Comparison of ENCODE assay signal across 8 cellular contexts in genomic region chr14:75986439-75986765, GRCh38. TPM values are rescaled to one million over a fixed set of nuclear protein-coding genes. Genes with fewer than 3 reads are reported as not detected.
DNase-seq lines count a peak whose midpoint lies in the region; ATAC-seq and TF ChIP-seq lines count a peak whose summit lies in the region.

No MANE protein-coding gene starts in this region.

- no peak overlapping the region for H2BK20ac ChIP-seq in IMR-90 (ENCODE audit: low read depth, low read length)

- H3K4me1 ChIP-seq in IMR-90 (ENCODE audit: control insufficient read depth, insufficient read depth, low read length) (peaks cover 1% of the 10 kb centered on the region), colonic mucosa (peaks cover 6% of the 10 kb centered on the region), muscle layer of duodenum (ENCODE audit: control insufficient read depth in 1 of 2, insufficient read depth in 2 of 2, low read length in 2 of 2) (peaks cover 6 to 17% of the 10 kb centered on the region in 2 donors)

- no peak for TF ChIP-seq CTCF in AG04449 (IDR thresholded peaks at IDR 0.05; ENCODE audit: insufficient read depth, low read length, missing control alignments)
- no peak for TF ChIP-seq CTCF in IMR-90 (conservative IDR thresholded peaks at IDR 0.05; ENCODE audit: low read depth, low read length)
- no peak for TF ChIP-seq CTCF in colonic mucosa (IDR thresholded peaks at IDR 0.05)

- peak overlapping the region; percentile 82 for H3K4me3 ChIP-seq in AG04449 (ENCODE audit: low read depth, low read length)
- H3K4me3 ChIP-seq in IMR-90 (ENCODE audit: insufficient read depth, low read depth, low read length), result peak overlapping the region; percentile 56
- H3K4me3 ChIP-seq in colonic mucosa, result peak overlapping the region; percentile 97
- peak overlapping the region; percentile 90 for H3K4me3 ChIP-seq in muscle layer of duodenum (ENCODE audit: low read depth in 1 of 2, low read length in 2 of 2)

- DNase-seq in AG04449 (ENCODE audit: low read depth, low spot score) (no peak), IMR-90 (no peak), colonic mucosa (no peak)

- H2BK5ac ChIP-seq in IMR-90 (ENCODE audit: low read depth, low read length, poor library complexity, severe bottlenecking), result no peak overlapping the region

- H3K9ac ChIP-seq in IMR-90 (ENCODE audit: low read depth, low read length), result peak overlapping the region; percentile 79
- H3K9ac ChIP-seq in colonic mucosa (ENCODE audit: low read depth in 2 of 2, low read length in 2 of 2), result peak overlapping the region; percentile 81 to 96

- H3K36me3 ChIP-seq in IMR-90 (ENCODE audit: control insufficient read depth, insufficient read depth, low read length), result peaks cover 14% of the 10 kb centered on the region
- H3K36me3 ChIP-seq in colonic mucosa, result no peaks in the 10 kb centered on the region
- peaks cover 0 to 15% of the 10 kb centered on the region in 2 donors for H3K36me3 ChIP-seq in muscle layer of duodenum (ENCODE audit: control insufficient read depth in 1 of 2, insufficient read depth in 2 of 2, low read length in 2 of 2)

- H4K91ac ChIP-seq in IMR-90 (ENCODE audit: insufficient read depth, low read depth, low read length), result no peak overlapping the region

- no CpG with 5 or more reads among the region's 6 CpGs for WGBS in IMR-90 (ENCODE audit: extremely low coverage in 2 of 2, insufficient read length in 1 of 2), 2 experiments

- H3K9me3 ChIP-seq in IMR-90 (ENCODE audit: control insufficient read depth, insufficient read depth, low read length) (no peaks in the 10 kb centered on the region), colonic mucosa (no peaks in the 10 kb centered on the region), muscle layer of duodenum (ENCODE audit: control insufficient read depth in 1 of 2, low read length in 2 of 2) (no peaks in the 10 kb centered on the region)

- H3K18ac ChIP-seq in IMR-90 (ENCODE audit: low read depth, low read length), result no peak overlapping the region; the same call in 1 of the 2 replicates

- peak overlapping the region; percentile 66; the same call in 1 of the 2 replicates for H2AK5ac ChIP-seq in IMR-90 (ENCODE audit: low read depth, low read length)

- peak overlapping the region; percentile 88 for H3K4me2 ChIP-seq in IMR-90 (ENCODE audit: low read depth, low read length)

- H4K20me1 ChIP-seq in IMR-90 (ENCODE audit: insufficient read depth, low read length), result no peaks in the 10 kb centered on the region; the same call in 1 of the 2 replicates

- TF ChIP-seq POLR2A in IMR-90 (IDR thresholded peaks at IDR 0.05; ENCODE audit: low read depth, low read length), result no peak

- H3K27me3 ChIP-seq in IMR-90 (ENCODE audit: control insufficient read depth, insufficient read depth, low read length) (no peaks in the 10 kb centered on the region), colonic mucosa (no peaks in the 10 kb centered on the region), muscle layer of duodenum (ENCODE audit: low read depth, low read length) (no peaks in the 10 kb centered on the region)

- BruUV-seq in IMR-90 (replicated peaks; lab: Mats Ljungman, UMichigan), result no TSS peak

- peaks cover 7 to 15% of the 10 kb centered on the region in 2 experiments for H3K79me1 ChIP-seq in IMR-90 (ENCODE audit: low read depth in 1 of 2, low read length in 2 of 2)

- CTCF ChIA-PET in AG04449 (lab: Yijun Ruan, JAX) (interaction anchor here (1.5 to 20.2 kb wide), 4 partner anchors 77 to 275 kb away, joined by 3 to 715 read pairs (median 282); no protein-coding TSS in a partner anchor), IMR-90 (lab: Yijun Ruan, JAX) (interaction anchor here (0.7 to 2.2 kb wide), 3 partner anchors 80 to 277 kb away, joined by 3 to 6 read pairs (median 6); no protein-coding TSS in a partner anchor)

- peak overlapping the region; percentile 87 for H3K14ac ChIP-seq in IMR-90 (replicated peaks; ENCODE audit: low read depth, low read length)

- intact Hi-C loops in IMR-90 (cut with micrococcal nuclease) (no loop called here), colonic mucosa (cut with DNase I) (no loop called here)

- no peak overlapping the region for H2BK15ac ChIP-seq in IMR-90 (ENCODE audit: low read depth, low read length)

- peak overlapping the region; percentile 96 for H2AFZ ChIP-seq in IMR-90 (replicated peaks; ENCODE audit: low read length, poor library complexity)

- peak overlapping the region; percentile 55 for H3K27ac ChIP-seq in IMR-90 (ENCODE audit: insufficient read depth, low read length)
- peak overlapping the region; percentile 68 for H3K27ac ChIP-seq in colonic mucosa
- H3K27ac ChIP-seq in muscle layer of duodenum (ENCODE audit: low read length), result peak overlapping the region; percentile 85

- in situ Hi-C loops in IMR-90 (cut with MboI; ENCODE audit: low sequenced_read_pairs), result loop anchor here (10.0 to 25.0 kb wide), 3 partner anchors 192 to 1076 kb away; partner anchors contain the start of gene FLVCR2

- H4K8ac ChIP-seq in IMR-90 (ENCODE audit: low read depth in 2 of 2, low read length in 2 of 2), result peak overlapping the region; percentile 67 to 76

- no peak for ATAC-seq in IMR-90 (ENCODE audit: low read depth)
- no peak for ATAC-seq in HG03521 (IDR thresholded peaks at IDR 0.05; ENCODE audit: unreplicated experiment)
- no peak for ATAC-seq in GM21360 (IDR thresholded peaks at IDR 0.05; ENCODE audit: unreplicated experiment)
- no peak for ATAC-seq in HG03354 (IDR thresholded peaks at IDR 0.05; ENCODE audit: poor library complexity, severe bottlenecking, unreplicated experiment)
- ATAC-seq in esophagus mucosa, result no peak

- H2BK120ac ChIP-seq in IMR-90 (ENCODE audit: low read depth, low read length), result no peak overlapping the region

- H3K56ac ChIP-seq in IMR-90 (ENCODE audit: extremely low read depth, insufficient read depth, low read length), result peak overlapping the region; percentile 32; the same call in 1 of the 2 replicates

- H3K4ac ChIP-seq in IMR-90 (ENCODE audit: low read depth, low read length), result no peak overlapping the region

- no peak for TF ChIP-seq RAD21 in IMR-90 (IDR thresholded peaks at IDR 0.05; ENCODE audit: low read length)

- no peak overlapping the region for H4K5ac ChIP-seq in IMR-90 (ENCODE audit: low read depth, low read length)

- no peak overlapping the region for H2AK9ac ChIP-seq in IMR-90 (replicated peaks; ENCODE audit: low read depth, low read length, poor library complexity)

- peak overlapping the region; percentile 46 for H3K23ac ChIP-seq in IMR-90 (ENCODE audit: low read depth, low read length)

- peaks cover 1% of the 10 kb centered on the region; the same call in 1 of the 2 replicates for H3K9me1 ChIP-seq in IMR-90 (ENCODE audit: insufficient read depth, low read length)

- POLR2A ChIA-PET in AG04449 (lab: Yijun Ruan, JAX) (no interaction called here), IMR-90 (lab: Charles Lee; ENCODE audit: unreplicated experiment) (no interaction called here)

- dilution Hi-C loops in IMR-90 (cut with HindIII; ENCODE audit: low sequenced_read_pairs, unreplicated experiment), result no loop called here

TF ChIP-seq in IMR-90, 13 proteins besides CTCF, POLR2A, EP300 and RAD21:
- TF ChIP-seq MXI1 (IDR thresholded peaks at IDR 0.05; ENCODE audit: borderline replicate concordance, low read depth, low read length), result no peak
- TF ChIP-seq USF2 (IDR thresholded peaks at IDR 0.05; ENCODE audit: low read depth, low read length), result no peak
- no peak for TF ChIP-seq MAZ (IDR thresholded peaks at IDR 0.05; ENCODE audit: borderline replicate concordance, low read depth, low read length)
- TF ChIP-seq FOS (IDR thresholded peaks at IDR 0.05; ENCODE audit: low read depth, low read length), result no peak
- TF ChIP-seq ELK1 (IDR thresholded peaks at IDR 0.05; ENCODE audit: borderline replicate concordance, low read depth, low read length), result no peak
- TF ChIP-seq RFX5 (IDR thresholded peaks at IDR 0.05; ENCODE audit: low read depth, low read length), result no peak

RNA-seq across cellular contexts. Expression of gene IFT43, which starts 0.8 kb away (rescaled TPM):
- total RNA-seq in IMR-90 (2012; rRNA removed) (29.4 and 41.4 TPM in 2 replicates), colonic mucosa (10 to 100 TPM; 26.5 to 26.6 TPM), esophagus mucosa (21.6 TPM)
- polyA plus RNA-seq in IMR-90 (2012; rRNA removed), result 41.4 and 43.2 TPM in 2 replicates
- 33.4 and 43.4 TPM in 2 replicates for polyA plus RNA-seq in IMR-90 (2012; cell fraction: cytosol; rRNA removed)
- polyA plus RNA-seq in IMR-90 (2012; cell fraction: nucleus; rRNA removed; ENCODE audit: low replicate concordance), result 32.3 and 52.8 TPM in 2 replicates

RNA-seq across cellular contexts. Expression of gene TGFB3, which starts 4.6 kb away (rescaled TPM):
- 2.2 and 3.1 TPM in 2 replicates for total RNA-seq in IMR-90 (2012; rRNA removed)
- polyA plus RNA-seq in IMR-90 (2012; rRNA removed), result 3.7 and 4.3 TPM in 2 replicates
- polyA plus RNA-seq in IMR-90 (2012; cell fraction: cytosol; rRNA removed), result 2.1 and 3.2 TPM in 2 replicates
- 8.5 and 13.2 TPM in 2 replicates for polyA plus RNA-seq in IMR-90 (2012; cell fraction: nucleus; rRNA removed; ENCODE audit: low replicate concordance)
- 1 to 10 TPM; 3.9 to 6.5 TPM for total RNA-seq in colonic mucosa
- 4.3 TPM for total RNA-seq in esophagus mucosa
